Comparison of ENCODE assay signal across 19 cellular contexts in genomic region chr5:32013658-32014057, GRCh38.
A peak's percentile ranks its signal among the peaks of the same experiment; 100 is the strongest.
DNase-seq lines count a peak whose midpoint lies in the region; ATAC-seq and TF ChIP-seq lines count a peak whose summit lies in the region.
"Had no signal": no experiment of that assay in that cellular context is flagged by ENCODE, and none has a peak within 500 bp of the region (broad histone marks: within the 10 kb centered on the region; RNA-seq: fewer than 3 reads in every experiment).

No MANE protein-coding gene starts in this region.

- H3K14ac ChIP-seq in mesenchymal stem cell (ENCODE audit: low read length in 2 of 2): no peak overlapping the region

- H4K91ac ChIP-seq in mesenchymal stem cell (ENCODE audit: low read length): no peak overlapping the region

- H3K79me1 ChIP-seq in mesenchymal stem cell (replicated peaks; ENCODE audit: low read length, poor library complexity, severe bottlenecking): no peaks in the 10 kb centered on the region

- peak overlapping the region; percentile 0 for H2AFZ ChIP-seq in mesenchymal stem cell (ENCODE audit: low read depth, low read length)

- H2BK5ac ChIP-seq in mesenchymal stem cell (ENCODE audit: low read depth, low read length, poor library complexity, severe bottlenecking): no peak overlapping the region

- H4K8ac ChIP-seq in mesenchymal stem cell (ENCODE audit: low read length): no peak overlapping the region

- no peaks in the 10 kb centered on the region for H3K36me3 Mint-ChIP-seq in activated naive CD4-positive, alpha-beta T cell treated with anti-CD3 and anti-CD28 coated beads for 36 hours (ENCODE audit: low read depth)
- H3K36me3 Mint-ChIP-seq: brain had no signal

- H3K4me1 Mint-ChIP-seq in activated naive CD4-positive, alpha-beta T cell treated with anti-CD3 and anti-CD28 coated beads for 36 hours (ENCODE audit: low read depth): peaks cover 2% of the 10 kb centered on the region

- TF ChIP-seq CTCF in NB4 (IDR thresholded peaks at IDR 0.05; ENCODE audit: low read depth, low read length) (no peak), choroid plexus epithelial cell (conservative IDR thresholded peaks at IDR 0.05; ENCODE audit: low read depth, low read length) (peak; percentile 20)

- no peak overlapping the region for H3K4me2 ChIP-seq in mesenchymal stem cell (ENCODE audit: low read length, poor library complexity, severe bottlenecking)

- TF ChIP-seq POLR2A in NB4 (IDR thresholded peaks at IDR 0.05; ENCODE audit: extremely low read depth, insufficient read length): no peak

- no peaks in the 10 kb centered on the region for H3K9me3 Mint-ChIP-seq in activated naive CD4-positive, alpha-beta T cell treated with anti-CD3 and anti-CD28 coated beads for 36 hours
- H3K9me3 Mint-ChIP-seq: activated CD4-positive, alpha-beta memory T cell treated with anti-CD3 and anti-CD28 coated beads, Interleukin-2, amount 10 ng/mL, durations not matched to agents 7 days and 5 days; nephron progenitor cell had no signal

- no peak overlapping the region for H3K18ac ChIP-seq in mesenchymal stem cell (ENCODE audit: low read depth in 1 of 2, low read length in 2 of 2)

- H3K27me3 ChIP-seq in mesenchymal stem cell (ENCODE audit: control insufficient read depth in 1 of 2, insufficient read depth in 1 of 2, low read length in 2 of 2): peaks cover 0 to 47% of the 10 kb centered on the region in 2 experiments
- H3K27me3 ChIP-seq: left lung had no signal

- H3K4me3 ChIP-seq in NB4 (ENCODE audit: low read depth, low read length) (no peak overlapping the region), choroid plexus epithelial cell (ENCODE audit: low read depth, low read length) (no peak overlapping the region), mesenchymal stem cell (ENCODE audit: insufficient read depth in 1 of 2, low read depth in 1 of 2, low read length in 2 of 2) (no peak overlapping the region)
- H3K4me3 ChIP-seq: left lung, thoracic aorta had no signal

- no peaks in the 10 kb centered on the region for H3K9me3 ChIP-seq in mesenchymal stem cell (ENCODE audit: control insufficient read depth, low read length)
- H3K9me3 ChIP-seq: left lung, thoracic aorta had no signal

- peak; percentile 56 for DNase-seq in ELF-1 (ENCODE audit: low read depth, low spot score)
- peak; percentile 19 for DNase-seq in NB4 (ENCODE audit: low read depth)
- DNase-seq in choroid plexus epithelial cell (ENCODE audit: low read depth): no peak
- DNase-seq in mesenchymal stem cell: no peak
- DNase-seq in T-helper 1 cell: no peak
- no peak for DNase-seq in activated naive CD4-positive, alpha-beta T cell treated with anti-CD3 and anti-CD28 coated beads for 36 hours
- DNase-seq: activated CD4-positive, alpha-beta memory T cell treated with anti-CD3 and anti-CD28 coated beads, Interleukin-2, amount 10 ng/mL, durations not matched to agents 7 days and 5 days; activated effector memory CD4-positive, alpha-beta T cell treated with anti-CD3 and anti-CD28 coated beads, Interleukin-2, amount 50 U/mL, for 16 hours; DMS 273 treated with DMSO at 0.1 percent for 48 hours; GDM1; left lung; NCI-H510A treated with DMSO at 0.1 percent for 48 hours; nephron progenitor cell had no signal

- CTCF ChIA-PET in activated naive CD4-positive, alpha-beta T cell treated with anti-CD3 and anti-CD28 coated beads for 36 hours (lab: Charles Lee): interaction anchor here (0.7 kb wide), 1 partner anchor 933 kb away, joined by 6 read pairs; no protein-coding TSS in a partner anchor

- no peak overlapping the region for H3K4me3 Mint-ChIP-seq in activated naive CD4-positive, alpha-beta T cell treated with anti-CD3 and anti-CD28 coated beads for 36 hours
- H3K4me3 Mint-ChIP-seq: activated CD4-positive, alpha-beta memory T cell treated with anti-CD3 and anti-CD28 coated beads, Interleukin-2, amount 10 ng/mL, durations not matched to agents 7 days and 5 days; nephron progenitor cell had no signal

- H3K27ac Mint-ChIP-seq in activated naive CD4-positive, alpha-beta T cell treated with anti-CD3 and anti-CD28 coated beads for 36 hours: no peak overlapping the region
- H3K27ac Mint-ChIP-seq: activated CD4-positive, alpha-beta memory T cell treated with anti-CD3 and anti-CD28 coated beads, Interleukin-2, amount 10 ng/mL, durations not matched to agents 7 days and 5 days; nephron progenitor cell; progenitor cell of endocrine pancreas had no signal

- H2BK15ac ChIP-seq in mesenchymal stem cell (ENCODE audit: low read depth, poor library complexity, severe bottlenecking): no peak overlapping the region

- intact Hi-C loops in activated naive CD4-positive, alpha-beta T cell treated with anti-CD3 and anti-CD28 coated beads for 36 hours (cut with micrococcal nuclease): no loop called here

- no peaks in the 10 kb centered on the region for H3K36me3 ChIP-seq in mesenchymal stem cell (ENCODE audit: control insufficient read depth in 1 of 2, insufficient read depth in 2 of 2, low read depth in 1 of 2, low read length in 2 of 2)
- H3K36me3 ChIP-seq: left lung, thoracic aorta had no signal

- H3K27me3 Mint-ChIP-seq in activated naive CD4-positive, alpha-beta T cell treated with anti-CD3 and anti-CD28 coated beads for 36 hours (ENCODE audit: low read depth): no peaks in the 10 kb centered on the region
- H3K27me3 Mint-ChIP-seq: activated CD4-positive, alpha-beta memory T cell treated with anti-CD3 and anti-CD28 coated beads, Interleukin-2, amount 10 ng/mL, durations not matched to agents 7 days and 5 days; brain had no signal

- no peak overlapping the region for H3K27ac ChIP-seq in mesenchymal stem cell (ENCODE audit: low read length, poor library complexity, severe bottlenecking)
- H3K27ac ChIP-seq: left lung, thoracic aorta had no signal

- no peak overlapping the region for H3K9ac ChIP-seq in mesenchymal stem cell (ENCODE audit: low read length)

- H3K4me1 ChIP-seq in mesenchymal stem cell (ENCODE audit: control insufficient read depth, insufficient read depth, low read depth, low read length): peaks cover 2% of the 10 kb centered on the region

- H2BK120ac ChIP-seq in mesenchymal stem cell (ENCODE audit: low read depth, low read length): no peak overlapping the region

- WGBS in mesenchymal stem cell: 28% methylated on average over 7 of the region's 7 CpGs

- ATAC-seq in HG03108 (IDR thresholded peaks at IDR 0.05; ENCODE audit: unreplicated experiment) (no peak), GM18511 (IDR thresholded peaks at IDR 0.05; ENCODE audit: unreplicated experiment) (no peak)
- ATAC-seq: activated CD4-positive, CD25-positive, alpha-beta regulatory T cell treated with anti-CD3 and anti-CD28 coated beads, Interleukin-2, amount 50 U/mL, for 24 hours; left lung had no signal

- peak overlapping the region in 1 of 2 experiments; percentile 26 for H2BK12ac ChIP-seq in mesenchymal stem cell (ENCODE audit: low read length in 2 of 2)

- no peak overlapping the region for H2AK5ac ChIP-seq in mesenchymal stem cell (ENCODE audit: low read length, severe bottlenecking)

- no peak overlapping the region for H3K23ac ChIP-seq in mesenchymal stem cell (ENCODE audit: low read length in 2 of 2)

- H3K4ac ChIP-seq in mesenchymal stem cell (ENCODE audit: low read depth in 1 of 2, low read length in 2 of 2): no peak overlapping the region

Comparison
In these comparisons a context has a peak if more than half of its experiments do, and no peak if none do; other contexts are left out.
1. DNase-seq: peak in ELF-1 (single experiment) and NB4 (single experiment); none in choroid plexus epithelial cell (single experiment), mesenchymal stem cell (single experiment), T-helper 1 cell (0 of 5) and activated naive CD4-positive, alpha-beta T cell treated with anti-CD3 and anti-CD28 coated beads for 36 hours (single experiment).